ENCODE assay signal across 2 cellular contexts in the genomic region with DNA sequence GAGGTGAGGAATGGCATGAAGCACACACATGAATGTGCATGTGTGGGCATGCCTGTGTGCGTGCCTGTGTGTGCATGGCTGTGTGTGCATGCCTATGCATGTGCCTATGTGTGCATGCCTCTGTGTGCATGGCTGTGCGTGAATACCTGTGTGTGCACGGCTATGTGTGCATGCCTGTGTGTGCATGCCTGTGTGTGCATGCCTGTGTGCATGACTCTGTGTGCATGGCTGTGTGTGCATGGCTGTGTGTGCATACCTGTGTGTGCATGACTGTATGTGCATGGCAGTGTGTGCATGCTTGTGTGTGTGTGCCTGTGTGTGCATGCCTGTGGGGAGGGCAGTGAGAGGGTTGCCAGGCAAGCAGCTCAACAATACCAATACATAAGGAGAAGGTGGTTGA.
TF ChIP-seq lines count a peak whose summit lies in the region.

No MANE protein-coding gene starts in this region.

TF ChIP-seq in HEK293, 187 proteins besides CTCF, POLR2A, EP300 and RAD21 (continued from another document):
- TF ChIP-seq, protein P1, sequence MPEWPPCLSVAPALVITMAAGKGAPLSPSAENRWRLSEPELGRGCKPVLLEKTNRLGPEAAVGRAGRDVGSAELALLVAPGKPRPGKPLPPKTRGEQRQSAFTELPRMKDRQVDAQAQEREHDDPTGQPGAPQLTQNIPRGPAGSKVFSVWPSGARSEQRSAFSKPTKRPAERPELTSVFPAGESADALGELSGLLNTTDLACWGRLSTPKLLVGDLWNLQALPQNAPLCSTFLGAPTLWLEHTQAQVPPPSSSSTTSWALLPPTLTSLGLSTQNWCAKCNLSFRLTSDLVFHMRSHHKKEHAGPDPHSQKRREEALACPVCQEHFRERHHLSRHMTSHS (tag by site-specific recombination; IDR thresholded peaks at IDR 0.05), result no peak
- TF ChIP-seq ZNF112 (tag by site-specific recombination; IDR thresholded peaks at IDR 0.05), result no peak
- TF ChIP-seq ZNF132 (tag by site-specific recombination; IDR thresholded peaks at IDR 0.05; ENCODE audit: borderline replicate concordance), result no peak
- TF ChIP-seq ZBTB49 (tag by site-specific recombination; IDR thresholded peaks at IDR 0.05; ENCODE audit: low read depth), result no peak
- TF ChIP-seq HOXD13 (CRISPR knock-in tag; IDR thresholded peaks at IDR 0.05; ENCODE audit: borderline replicate concordance), result no peak
- TF ChIP-seq ZNF19 (tag by site-specific recombination; IDR thresholded peaks at IDR 0.05; ENCODE audit: low read depth), result no peak
- no peak for TF ChIP-seq ZNF324 (tag by site-specific recombination; IDR thresholded peaks at IDR 0.05)
- TF ChIP-seq ZSCAN4 (tag by site-specific recombination; IDR thresholded peaks at IDR 0.05), result peak; percentile 99

TF ChIP-seq in WTC11, 78 proteins besides CTCF, POLR2A, EP300 and RAD21 (continued from another document):
- no peak for TF ChIP-seq MAX (CRISPR knock-in tag; IDR thresholded peaks at IDR 0.05)
- TF ChIP-seq FOXJ3 (CRISPR knock-in tag; IDR thresholded peaks at IDR 0.05; ENCODE audit: borderline replicate concordance), result no peak
- TF ChIP-seq CREM (CRISPR knock-in tag; IDR thresholded peaks at IDR 0.05), result no peak
- no peak for TF ChIP-seq NR3C1 (CRISPR knock-in tag; conservative IDR thresholded peaks at IDR 0.05; ENCODE audit: low read depth)
- no peak for TF ChIP-seq GRHL2 (CRISPR knock-in tag; IDR thresholded peaks at IDR 0.05; ENCODE audit: insufficient replicate concordance, severe bottlenecking)
- TF ChIP-seq MYBL2 (CRISPR knock-in tag; IDR thresholded peaks at IDR 0.05), result no peak
- no peak for TF ChIP-seq GABPB1 (CRISPR knock-in tag; IDR thresholded peaks at IDR 0.05)
- TF ChIP-seq, protein P2, sequence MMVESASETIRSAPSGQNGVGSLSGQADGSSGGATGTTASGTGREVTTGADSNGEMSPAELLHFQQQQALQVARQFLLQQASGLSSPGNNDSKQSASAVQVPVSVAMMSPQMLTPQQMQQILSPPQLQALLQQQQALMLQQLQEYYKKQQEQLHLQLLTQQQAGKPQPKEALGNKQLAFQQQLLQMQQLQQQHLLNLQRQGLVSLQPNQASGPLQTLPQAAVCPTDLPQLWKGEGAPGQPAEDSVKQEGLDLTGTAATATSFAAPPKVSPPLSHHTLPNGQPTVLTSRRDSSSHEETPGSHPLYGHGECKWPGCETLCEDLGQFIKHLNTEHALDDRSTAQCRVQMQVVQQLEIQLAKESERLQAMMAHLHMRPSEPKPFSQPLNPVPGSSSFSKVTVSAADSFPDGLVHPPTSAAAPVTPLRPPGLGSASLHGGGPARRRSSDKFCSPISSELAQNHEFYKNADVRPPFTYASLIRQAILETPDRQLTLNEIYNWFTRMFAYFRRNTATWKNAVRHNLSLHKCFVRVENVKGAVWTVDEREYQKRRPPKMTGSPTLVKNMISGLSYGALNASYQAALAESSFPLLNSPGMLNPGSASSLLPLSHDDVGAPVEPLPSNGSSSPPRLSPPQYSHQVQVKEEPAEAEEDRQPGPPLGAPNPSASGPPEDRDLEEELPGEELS (CRISPR knock-in tag; IDR thresholded peaks at IDR 0.05), result no peak
- TF ChIP-seq CREB1 (CRISPR knock-in tag; IDR thresholded peaks at IDR 0.05), result no peak
- TF ChIP-seq, protein P3, sequence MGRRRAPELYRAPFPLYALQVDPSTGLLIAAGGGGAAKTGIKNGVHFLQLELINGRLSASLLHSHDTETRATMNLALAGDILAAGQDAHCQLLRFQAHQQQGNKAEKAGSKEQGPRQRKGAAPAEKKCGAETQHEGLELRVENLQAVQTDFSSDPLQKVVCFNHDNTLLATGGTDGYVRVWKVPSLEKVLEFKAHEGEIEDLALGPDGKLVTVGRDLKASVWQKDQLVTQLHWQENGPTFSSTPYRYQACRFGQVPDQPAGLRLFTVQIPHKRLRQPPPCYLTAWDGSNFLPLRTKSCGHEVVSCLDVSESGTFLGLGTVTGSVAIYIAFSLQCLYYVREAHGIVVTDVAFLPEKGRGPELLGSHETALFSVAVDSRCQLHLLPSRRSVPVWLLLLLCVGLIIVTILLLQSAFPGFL (CRISPR knock-in tag; IDR thresholded peaks at IDR 0.05; ENCODE audit: borderline replicate concordance), result no peak
- TF ChIP-seq, protein P4, sequence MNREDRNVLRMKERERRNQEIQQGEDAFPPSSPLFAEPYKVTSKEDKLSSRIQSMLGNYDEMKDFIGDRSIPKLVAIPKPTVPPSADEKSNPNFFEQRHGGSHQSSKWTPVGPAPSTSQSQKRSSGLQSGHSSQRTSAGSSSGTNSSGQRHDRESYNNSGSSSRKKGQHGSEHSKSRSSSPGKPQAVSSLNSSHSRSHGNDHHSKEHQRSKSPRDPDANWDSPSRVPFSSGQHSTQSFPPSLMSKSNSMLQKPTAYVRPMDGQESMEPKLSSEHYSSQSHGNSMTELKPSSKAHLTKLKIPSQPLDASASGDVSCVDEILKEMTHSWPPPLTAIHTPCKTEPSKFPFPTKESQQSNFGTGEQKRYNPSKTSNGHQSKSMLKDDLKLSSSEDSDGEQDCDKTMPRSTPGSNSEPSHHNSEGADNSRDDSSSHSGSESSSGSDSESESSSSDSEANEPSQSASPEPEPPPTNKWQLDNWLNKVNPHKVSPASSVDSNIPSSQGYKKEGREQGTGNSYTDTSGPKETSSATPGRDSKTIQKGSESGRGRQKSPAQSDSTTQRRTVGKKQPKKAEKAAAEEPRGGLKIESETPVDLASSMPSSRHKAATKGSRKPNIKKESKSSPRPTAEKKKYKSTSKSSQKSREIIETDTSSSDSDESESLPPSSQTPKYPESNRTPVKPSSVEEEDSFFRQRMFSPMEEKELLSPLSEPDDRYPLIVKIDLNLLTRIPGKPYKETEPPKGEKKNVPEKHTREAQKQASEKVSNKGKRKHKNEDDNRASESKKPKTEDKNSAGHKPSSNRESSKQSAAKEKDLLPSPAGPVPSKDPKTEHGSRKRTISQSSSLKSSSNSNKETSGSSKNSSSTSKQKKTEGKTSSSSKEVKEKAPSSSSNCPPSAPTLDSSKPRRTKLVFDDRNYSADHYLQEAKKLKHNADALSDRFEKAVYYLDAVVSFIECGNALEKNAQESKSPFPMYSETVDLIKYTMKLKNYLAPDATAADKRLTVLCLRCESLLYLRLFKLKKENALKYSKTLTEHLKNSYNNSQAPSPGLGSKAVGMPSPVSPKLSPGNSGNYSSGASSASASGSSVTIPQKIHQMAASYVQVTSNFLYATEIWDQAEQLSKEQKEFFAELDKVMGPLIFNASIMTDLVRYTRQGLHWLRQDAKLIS (CRISPR knock-in tag; IDR thresholded peaks at IDR 0.05; ENCODE audit: borderline replicate concordance), result no peak
- TF ChIP-seq, protein P5, sequence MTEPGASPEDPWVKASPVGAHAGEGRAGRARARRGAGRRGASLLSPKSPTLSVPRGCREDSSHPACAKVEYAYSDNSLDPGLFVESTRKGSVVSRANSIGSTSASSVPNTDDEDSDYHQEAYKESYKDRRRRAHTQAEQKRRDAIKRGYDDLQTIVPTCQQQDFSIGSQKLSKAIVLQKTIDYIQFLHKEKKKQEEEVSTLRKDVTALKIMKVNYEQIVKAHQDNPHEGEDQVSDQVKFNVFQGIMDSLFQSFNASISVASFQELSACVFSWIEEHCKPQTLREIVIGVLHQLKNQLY (CRISPR knock-in tag; IDR thresholded peaks at IDR 0.05), result no peak
- no peak for TF ChIP-seq ZNF423 (CRISPR knock-in tag; IDR thresholded peaks at IDR 0.05)
